8 cellular contexts compared by ENCODE assay signal in the genomic region with DNA sequence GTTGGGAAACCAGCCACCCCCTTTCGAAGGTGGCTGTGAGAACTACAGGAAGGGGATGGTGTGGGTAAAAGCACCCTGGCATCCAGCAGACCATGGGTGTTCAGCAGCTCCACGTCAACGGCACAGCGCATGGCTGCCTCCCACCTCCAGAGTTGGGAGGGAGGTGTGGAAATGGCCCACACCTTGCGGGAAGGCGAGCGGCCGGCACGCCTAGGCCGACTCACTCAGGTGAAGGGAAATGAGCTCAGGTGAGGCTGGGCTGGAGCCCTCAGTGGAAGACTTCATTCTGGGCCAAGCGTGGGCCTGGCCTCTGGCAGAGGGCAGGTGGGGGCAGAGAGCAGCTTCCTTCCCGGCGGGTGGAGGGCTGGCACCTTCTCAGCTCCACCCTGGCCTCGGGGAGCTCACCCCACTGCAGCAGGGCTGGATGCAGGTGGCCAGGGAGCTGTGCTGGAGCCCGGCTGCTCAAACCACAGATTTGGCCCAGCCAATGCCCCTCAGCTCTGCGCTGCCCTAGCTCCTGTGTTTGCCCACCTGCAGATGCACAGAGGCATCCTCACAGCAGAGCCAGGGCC. TPM values are rescaled to one million over a fixed set of nuclear protein-coding genes. Genes with fewer than 3 reads are reported as not detected.
DNase-seq lines count a peak whose midpoint lies in the region; ATAC-seq and TF ChIP-seq lines count a peak whose summit lies in the region.

No MANE protein-coding gene starts in this region.

- H3K79me2 ChIP-seq in HCT116 (ENCODE audit: insufficient read depth, low read length) = peaks cover 91% of the 10 kb centered on the region
- peaks cover 65% of the 10 kb centered on the region for H3K79me2 ChIP-seq in SK-N-SH (ENCODE audit: insufficient read depth)

- peak overlapping the region; percentile 75 for H3K27ac ChIP-seq in CD4-positive, alpha-beta memory T cell (ENCODE audit: low read depth, low read length)
- H3K27ac ChIP-seq in HCT116 (ENCODE audit: low read depth, low read length) (peak overlapping the region; percentile 97), SK-N-SH (ENCODE audit: low read depth in 2 of 2, low read length in 1 of 2) (peak overlapping the region in 1 of 2 experiments; percentile 94; a peak in 2 of 4 replicates), esophagus (ENCODE audit: low read depth in 2 of 2, low read length in 1 of 2) (peak overlapping the region; percentile 90 to 91), subcutaneous abdominal adipose tissue (ENCODE audit: low read depth, low read length) (peak overlapping the region; percentile 57)

- H3K9me2 ChIP-seq in HCT116 (ENCODE audit: insufficient read depth) = no peaks in the 10 kb centered on the region
- H3K9me2 ChIP-seq in SK-N-SH = no peaks in the 10 kb centered on the region

- no peaks in the 10 kb centered on the region for H3F3A ChIP-seq in SK-N-SH (replicated peaks; ENCODE audit: insufficient read depth)

- whole genome bisulfite sequencing in SK-N-SH (ENCODE audit: low lambda C conversion rate) = 100% methylated on average over 1 of the region's 16 CpGs
- 28 to 43% methylated on average over 16 of the region's 16 CpGs for WGBS in esophagus, 2 donors

- H3K4me3 Mint-ChIP-seq in CD4-positive, alpha-beta memory T cell = peak overlapping the region; percentile 78 to 89 (median 84)

- H3K9me3 ChIP-seq in CD4-positive, alpha-beta memory T cell (ENCODE audit: control insufficient read depth in 1 of 2, low read length in 2 of 2) = no peaks in the 10 kb centered on the region
- no peaks in the 10 kb centered on the region for H3K9me3 ChIP-seq in HCT116 (ENCODE audit: control insufficient read depth in 1 of 2, insufficient read depth in 1 of 2, low read depth in 1 of 2, low read length in 2 of 2)
- H3K9me3 ChIP-seq in SK-N-SH = no peaks in the 10 kb centered on the region
- H3K9me3 ChIP-seq in esophagus (ENCODE audit: control insufficient read depth in 2 of 2, insufficient read depth in 1 of 2, low read depth in 1 of 2, low read length in 1 of 2) = no peaks in the 10 kb centered on the region
- no peaks in the 10 kb centered on the region for H3K9me3 ChIP-seq in subcutaneous abdominal adipose tissue (ENCODE audit: control insufficient read depth in 5 of 5, low read length in 5 of 5)

- intact Hi-C loops in CD4-positive, alpha-beta memory T cell (cut with micrococcal nuclease) = loop anchor here (1.0 kb wide), 1 partner anchor 45 kb away; no protein-coding TSS in a partner anchor
- intact Hi-C loops in HCT116 (cut with micrococcal nuclease) = no loop called here

- no peak for TF ChIP-seq CTCF in HCT116 (IDR thresholded peaks at IDR 0.05 in 2 of 3, conservative IDR thresholded peaks at IDR 0.05 in 1 of 3; ENCODE audit: borderline replicate concordance in 1 of 3, insufficient read depth in 1 of 3, low read depth in 2 of 3, low read length in 2 of 3)
- TF ChIP-seq CTCF in SK-N-SH (IDR thresholded peaks at IDR 0.05) = no peak

- H3K27me3 Mint-ChIP-seq in CD4-positive, alpha-beta memory T cell = no peaks in the 10 kb centered on the region

- H3K36me3 ChIP-seq in CD4-positive, alpha-beta memory T cell (ENCODE audit: insufficient read depth, low read length) = no peaks in the 10 kb centered on the region
- H3K36me3 ChIP-seq in HCT116 (ENCODE audit: control insufficient read depth in 1 of 2, insufficient read depth in 2 of 2, low read length in 2 of 2) (no peaks in the 10 kb centered on the region), SK-N-SH (replicated peaks in 1 of 2; ENCODE audit: control insufficient read depth in 1 of 2, insufficient read depth in 2 of 2, low read length in 1 of 2) (no peaks in the 10 kb centered on the region), esophagus (ENCODE audit: control insufficient read depth in 2 of 2, insufficient read depth in 2 of 2, low read length in 1 of 2) (no peaks in the 10 kb centered on the region), subcutaneous abdominal adipose tissue (ENCODE audit: control insufficient read depth in 5 of 5, insufficient read depth in 5 of 5, low read length in 5 of 5) (no peaks in the 10 kb centered on the region)

- CTCF ChIA-PET in CD4-positive, alpha-beta memory T cell (lab: Charles Lee; ENCODE audit: partially characterized antibody) = interaction anchor here (0.7 to 11.2 kb wide), 17 partner anchors 11 to 171 kb away, joined by 3 to 193 read pairs (median 7); a partner anchor contains a TSS
- CTCF ChIA-PET in HCT116 (lab: Charles Lee) = interaction anchor here (0.6 to 4.8 kb wide), 6 partner anchors 13 to 282 kb away, joined by 3 to 36 read pairs (median 5); a partner anchor contains a TSS
- CTCF ChIA-PET in SK-N-SH (lab: Yijun Ruan, JAX) = interaction anchor here (0.6 to 8.4 kb wide), 5 partner anchors 14 to 330 kb away, joined by 3 to 98 read pairs (median 3); no protein-coding TSS in a partner anchor

- TF ChIP-seq POLR2A in HCT116 (IDR thresholded peaks at IDR 0.05; ENCODE audit: borderline replicate concordance, extremely low read depth, insufficient read depth, insufficient read length) = no peak

- no peaks in the 10 kb centered on the region for H3K27me3 ChIP-seq in CD4-positive, alpha-beta memory T cell (ENCODE audit: insufficient read depth, low read length)
- H3K27me3 ChIP-seq in HCT116 (ENCODE audit: insufficient read depth, low read length) = no peaks in the 10 kb centered on the region
- no peaks in the 10 kb centered on the region for H3K27me3 ChIP-seq in SK-N-SH (ENCODE audit: insufficient read depth)
- no peaks in the 10 kb centered on the region for H3K27me3 ChIP-seq in esophagus (ENCODE audit: control insufficient read depth in 1 of 2, insufficient read depth in 2 of 2, low read length in 2 of 2)
- no peaks in the 10 kb centered on the region for H3K27me3 ChIP-seq in subcutaneous abdominal adipose tissue (ENCODE audit: control insufficient read depth in 5 of 5, insufficient read depth in 4 of 5, low read length in 5 of 5)

- H2AFZ ChIP-seq in HCT116 (ENCODE audit: low read depth, low read length, poor library complexity, severe bottlenecking) (no peak overlapping the region), SK-N-SH (ENCODE audit: low read depth) (no peak overlapping the region; the same call in 1 of the 2 replicates)

- no peak for TF ChIP-seq RAD21 in HCT116 (IDR thresholded peaks at IDR 0.05; ENCODE audit: low read depth)
- no peak for TF ChIP-seq RAD21 in SK-N-SH (IDR thresholded peaks at IDR 0.05; ENCODE audit: low read length)

- peak overlapping the region; percentile 45 to 58 for H3K4me3 ChIP-seq in CD4-positive, alpha-beta memory T cell (ENCODE audit: low read length in 2 of 2)
- peak overlapping the region; percentile 43 to 66 for H3K4me3 ChIP-seq in HCT116 (replicated peaks in 1 of 2; ENCODE audit: low read depth in 1 of 2, low read length in 2 of 2)
- H3K4me3 ChIP-seq in SK-N-SH (ENCODE audit: low read depth in 2 of 2, low read length in 1 of 2) = 0 out of 4 replicates have a peak overlapping the region, but pooled peaks of 1 of the 2 experiments have one; percentile 22
- H3K4me3 ChIP-seq in esophagus (ENCODE audit: low read depth in 1 of 2, low read length in 2 of 2) = peak overlapping the region in 1 of 2 donors; percentile 1
- H3K4me3 ChIP-seq in subcutaneous abdominal adipose tissue (ENCODE audit: low read depth in 1 of 5, low read length in 5 of 5) = peak overlapping the region; percentile 1 to 38 (median 4)

- peak overlapping the region; percentile 87 to 99 (median 98) for H3K27ac Mint-ChIP-seq in CD4-positive, alpha-beta memory T cell

- H3K4me2 ChIP-seq in HCT116 (ENCODE audit: low read length) = peak overlapping the region; percentile 100
- H3K4me2 ChIP-seq in SK-N-SH = peak overlapping the region; percentile 66

- RAD21 ChIA-PET in HCT116 (lab: Charles Lee; ENCODE audit: low non-redundant PET in 1 of 2, low total read pairs in 2 of 2, uncharacterized antibody in 2 of 2, unreplicated experiment in 2 of 2) = interaction anchor here (0.6 to 1.0 kb wide), 4 partner anchors 14 to 268 kb away, joined by 3 to 9 read pairs (median 4); no protein-coding TSS in a partner anchor

- peaks cover 4% of the 10 kb centered on the region in 2 donors for H3K36me3 Mint-ChIP-seq in CD4-positive, alpha-beta memory T cell

- H3K9me3 Mint-ChIP-seq in CD4-positive, alpha-beta memory T cell = no peaks in the 10 kb centered on the region

- BruUV-seq in HCT116 (replicated peaks; lab: Mats Ljungman, UMichigan) = TSS peak; percentile 96

- DNase-seq in CD4-positive, alpha-beta memory T cell = peak in 2 of 5 donors; percentile 31 to 77
- DNase-seq in HCT116 (ENCODE audit: low read depth, low spot score) (no peak), SK-N-SH (no peak), NCI-H2227 treated with DMSO at 0.1 percent for 48 hours (lab: John Stamatoyannopoulos, UW) (no peak), NCI-H1417 (lab: John Stamatoyannopoulos, UW) (no peak), islet precursor cell (no peak)

- H4K20me1 ChIP-seq in HCT116 (ENCODE audit: insufficient read depth) (no peaks in the 10 kb centered on the region), SK-N-SH (ENCODE audit: insufficient read depth) (no peaks in the 10 kb centered on the region)

- H3K4me1 Mint-ChIP-seq in CD4-positive, alpha-beta memory T cell = peaks cover 53 to 98% (median 85%) of the 10 kb centered on the region in 4 donors

- POLR2A ChIA-PET in CD4-positive, alpha-beta memory T cell (lab: Charles Lee; ENCODE audit: partially characterized antibody) = interaction anchor here (0.6 to 10.1 kb wide), 17 partner anchors 9 to 465 kb away, joined by 3 to 599 read pairs (median 6); a partner anchor contains a TSS
- POLR2A ChIA-PET in HCT116 (lab: Charles Lee) = interaction anchor here (0.6 to 3.1 kb wide), 6 partner anchors 8 to 281 kb away, joined by 3 to 13 read pairs (median 4); no protein-coding TSS in a partner anchor
- POLR2A ChIA-PET in SK-N-SH (lab: Yijun Ruan, JAX) = no interaction called here

- H3K4me1 ChIP-seq in CD4-positive, alpha-beta memory T cell (ENCODE audit: insufficient read depth, low read length) = peaks cover 99% of the 10 kb centered on the region
- H3K4me1 ChIP-seq in HCT116 (ENCODE audit: control insufficient read depth in 1 of 2, insufficient read depth in 2 of 2, low read length in 2 of 2) (peaks cover 40 to 86% of the 10 kb centered on the region in 2 experiments), SK-N-SH (ENCODE audit: control insufficient read depth in 1 of 2, insufficient read depth in 2 of 2, low read depth in 1 of 2, low read length in 1 of 2) (peaks cover 40 to 44% of the 10 kb centered on the region in 2 experiments; a peak in 3 of 4 replicates), esophagus (ENCODE audit: control insufficient read depth in 2 of 2, insufficient read depth in 2 of 2, low read length in 1 of 2) (peaks cover 26 to 58% of the 10 kb centered on the region in 2 donors), subcutaneous abdominal adipose tissue (ENCODE audit: control insufficient read depth in 5 of 5, insufficient read depth in 5 of 5, low read length in 5 of 5) (peaks cover 17 to 72% (median 69%) of the 10 kb centered on the region in 5 donors)

- H3K9ac ChIP-seq in HCT116 (ENCODE audit: low read length) (peak overlapping the region; percentile 88), SK-N-SH (peak overlapping the region; percentile 73), subcutaneous abdominal adipose tissue (ENCODE audit: low read length in 5 of 5) (peak overlapping the region in 2 of 5 donors; percentile 10 to 62)

- TF ChIP-seq EP300 in SK-N-SH (IDR thresholded peaks at IDR 0.05; ENCODE audit: borderline replicate concordance in 1 of 2, low read depth in 1 of 2, low read length in 1 of 2) = no peak

- peak; percentile 45 for ATAC-seq in HCT116

RNA-seq across cellular contexts. Expression of a gene that starts 24.8 kb away (rescaled TPM):
- total RNA-seq in CD4-positive, alpha-beta memory T cell = 1 to 10 TPM; 1.4 to 1.5 TPM
- polyA plus RNA-seq in CD4-positive, alpha-beta memory T cell = 1 to 10 TPM; 1.1 to 1.6 TPM
- total RNA-seq in HCT116 (2021; ENCODE audit: unreplicated experiment) = 12.6 TPM
- polyA plus RNA-seq in HCT116 (2012) = 9.0 and 11.3 TPM in 2 replicates
- polyA plus RNA-seq in SK-N-SH (2012; rRNA removed) (18.5 and 26.2 TPM in 2 replicates), esophagus (10 to 100 TPM; 34.7 to 39.6 TPM)
- polyA plus RNA-seq in SK-N-SH (2012; cell fraction: cytosol; rRNA removed) = 11.9 and 17.9 TPM in 2 replicates
- 38.5 and 69.7 TPM in 2 replicates for polyA plus RNA-seq in SK-N-SH (2012; cell fraction: nucleus; rRNA removed)

RNA-seq across cellular contexts. Expression of a gene that starts 29.3 kb away (rescaled TPM):
- total RNA-seq in CD4-positive, alpha-beta memory T cell = 10 to 100 TPM; 39.0 to 41.3 TPM
- 1 to 10 TPM; 1.3 to 5.2 TPM for polyA plus RNA-seq in CD4-positive, alpha-beta memory T cell
- 15.6 TPM for total RNA-seq in HCT116 (2021; ENCODE audit: unreplicated experiment)
- 11.7 and 15.6 TPM in 2 replicates for polyA plus RNA-seq in HCT116 (2012)
- polyA plus RNA-seq in SK-N-SH (2012; rRNA removed) (10.5 TPM in 2 replicates), esophagus (10 to 100 TPM; 28.7 to 51.9 TPM)
- polyA plus RNA-seq in SK-N-SH (2012; cell fraction: cytosol; rRNA removed) = 8.2 and 9.1 TPM in 2 replicates
- 18.5 and 29.7 TPM in 2 replicates for polyA plus RNA-seq in SK-N-SH (2012; cell fraction: nucleus; rRNA removed)
